8 cellular contexts compared by ENCODE assay signal in the genomic region with DNA sequence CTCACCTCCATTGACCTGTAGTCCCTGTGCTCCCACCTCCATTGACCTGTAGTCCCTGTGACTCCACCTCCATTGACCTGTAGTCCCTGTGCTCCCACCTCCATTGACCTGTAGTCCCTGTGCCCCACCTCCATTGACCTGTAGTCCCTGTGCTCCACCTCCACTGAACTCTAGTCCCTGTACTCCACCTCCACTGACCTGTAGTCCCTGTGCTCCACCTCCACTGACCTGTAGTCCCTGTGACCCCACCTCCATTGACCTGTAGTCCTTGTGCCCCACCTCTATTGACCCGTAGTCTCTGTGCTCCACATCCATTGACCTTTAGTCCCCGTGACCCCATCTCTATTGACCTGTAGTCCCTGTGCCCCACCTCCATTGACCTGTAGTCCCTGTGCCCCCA. TPM values are rescaled to one million over a fixed set of nuclear protein-coding genes. Genes with fewer than 3 reads are reported as not detected.
DNase-seq lines count a peak whose midpoint lies in the region; ATAC-seq, FAIRE-seq and TF ChIP-seq lines count a peak whose summit lies in the region.
"Not testable (repeated sequence)": the region's sequence is repeated elsewhere in the genome, so short reads cannot be mapped to it uniquely, and the experiment has no call there.

No MANE protein-coding gene starts in this region.

- H3K4me3 Mint-ChIP-seq in astrocyte (ENCODE audit: unreplicated experiment), result not testable (repeated sequence)
- H3K4me3 Mint-ChIP-seq in endothelial cell (ENCODE audit: unreplicated experiment), result peak overlapping the region; percentile 10

- peaks cover 11% of the 10 kb centered on the region for H3K9me3 ChIP-seq in astrocyte (ENCODE audit: insufficient read depth, low read depth, low read length)
- H3K9me3 ChIP-seq in lower lobe of right lung; small intestine (ENCODE audit: control insufficient read depth, low read depth): not testable (repeated sequence)

- ATAC-seq in Right ventricle myocardium superior (ENCODE audit: poor library complexity); lower lobe of right lung: not testable (repeated sequence)

- intact Hi-C loops in Right ventricle myocardium superior (cut with DNase I); lower lobe of right lung (cut with DNase I): not testable (repeated sequence)

- H3K9ac ChIP-seq in astrocyte (ENCODE audit: low read length), result not testable (repeated sequence)

- not testable (repeated sequence) for H3K27ac ChIP-seq in astrocyte (ENCODE audit: low read depth, low read length); lower lobe of right lung; small intestine (ENCODE audit: low read depth in 1 of 2, low read length in 1 of 2)

- peak overlapping the region; percentile 30 for H3K27ac Mint-ChIP-seq in astrocyte (ENCODE audit: unreplicated experiment)
- peak overlapping the region; percentile 2 for H3K27ac Mint-ChIP-seq in endothelial cell (ENCODE audit: unreplicated experiment)

- H3K9me3 Mint-ChIP-seq in astrocyte (ENCODE audit: unreplicated experiment) (peaks cover 14% of the 10 kb centered on the region), endothelial cell (ENCODE audit: unreplicated experiment) (peaks cover 17% of the 10 kb centered on the region)

- not testable (repeated sequence) for H4K20me1 ChIP-seq in astrocyte (ENCODE audit: insufficient read depth, low read length)

- not testable (repeated sequence) for H3K4me3 ChIP-seq in astrocyte (ENCODE audit: insufficient read depth, low read depth, low read length); lower lobe of right lung; small intestine (ENCODE audit: low read depth in 1 of 2, low read length in 2 of 2)

- H3K4me1 Mint-ChIP-seq in astrocyte (ENCODE audit: low read depth, unreplicated experiment); endothelial cell (ENCODE audit: unreplicated experiment): not testable (repeated sequence)

- H3K27me3 Mint-ChIP-seq in astrocyte (ENCODE audit: low read depth, unreplicated experiment) (peaks cover 20% of the 10 kb centered on the region), endothelial cell (ENCODE audit: unreplicated experiment) (peaks cover 20% of the 10 kb centered on the region)

- not testable (repeated sequence) for H3K36me3 ChIP-seq in astrocyte (ENCODE audit: insufficient read depth, low read length); small intestine (ENCODE audit: control insufficient read depth in 2 of 2, insufficient read depth in 2 of 2, low read length in 2 of 2)
- H3K36me3 ChIP-seq in lower lobe of right lung, result peaks cover 16% of the 10 kb centered on the region

- 65 to 71% (median 65%) methylated on average over 2 of the region's 2 CpGs for WGBS in small intestine, 3 donors

- H3K27me3 ChIP-seq in astrocyte (ENCODE audit: insufficient read depth, low read length); lower lobe of right lung (ENCODE audit: low read depth); small intestine (ENCODE audit: control insufficient read depth in 2 of 2, insufficient read depth in 2 of 2, low read length in 2 of 2): not testable (repeated sequence)

- H3K36me3 Mint-ChIP-seq in astrocyte (ENCODE audit: low read depth, unreplicated experiment), result not testable (repeated sequence)
- H3K36me3 Mint-ChIP-seq in endothelial cell (ENCODE audit: low read depth, unreplicated experiment), result peaks cover 28% of the 10 kb centered on the region

- DNase-seq in EL (peak; percentile 17), Right ventricle myocardium superior (peak; percentile 27), lower lobe of right lung (peak; percentile 29)
- DNase-seq in HTR-8/SVneo (ENCODE audit: insufficient read length, low spot score); astrocyte (ENCODE audit: low read depth); endothelial cell (ENCODE audit: low spot score); small intestine: not testable (repeated sequence)

- H3K79me2 ChIP-seq in astrocyte (ENCODE audit: insufficient read depth, low read length), result not testable (repeated sequence)

- H3K4me1 ChIP-seq in astrocyte (ENCODE audit: insufficient read depth, low read length); lower lobe of right lung; small intestine (ENCODE audit: control insufficient read depth in 2 of 2, insufficient read depth in 1 of 2, low read depth in 1 of 2, low read length in 1 of 2): not testable (repeated sequence)

- H3K4me2 ChIP-seq in astrocyte (ENCODE audit: low read length), result not testable (repeated sequence)

- H2AFZ ChIP-seq in astrocyte (ENCODE audit: low read depth, low read length), result not testable (repeated sequence)

- not testable (repeated sequence) for TF ChIP-seq CTCF in astrocyte (IDR thresholded peaks at IDR 0.05; ENCODE audit: insufficient read depth, low read depth, low read length); endothelial cell (IDR thresholded peaks at IDR 0.05; ENCODE audit: unreplicated experiment); lower lobe of right lung (IDR thresholded peaks at IDR 0.05)

- peak; percentile 100 for FAIRE-seq in HTR-8/SVneo (lab: Jason Lieb, UNC)
- peak; percentile 76 for FAIRE-seq in astrocyte (lab: Jason Lieb, UNC)
- FAIRE-seq in colon (lab: Jason Lieb, UNC), result peak; percentile 94
- FAIRE-seq in small intestine (lab: Jason Lieb, UNC), result peak; percentile 23

RNA-seq across cellular contexts. Expression of gene RPH3AL, which starts 37.2 kb away (rescaled TPM):
- 3.1 and 3.7 TPM in 2 replicates for total RNA-seq in astrocyte
- 3.4 TPM for total RNA-seq in endothelial cell (ENCODE audit: unreplicated experiment)
- total RNA-seq in Right ventricle myocardium superior, result 4.6 TPM
- total RNA-seq in lower lobe of right lung, result 38.7 TPM
- 10 to 100 TPM; 10.5 to 18.8 (median 13.3) TPM for polyA plus RNA-seq in small intestine
